ENCODE assay signal across 13 cellular contexts in genomic region chr20:50745634-50746137, GRCh38. TPM values are rescaled to one million over a fixed set of nuclear protein-coding genes. Genes with fewer than 3 reads are reported as not detected.
DNase-seq lines count a peak whose midpoint lies in the region; ATAC-seq and TF ChIP-seq lines count a peak whose summit lies in the region.
"Had no signal": no experiment of that assay in that cellular context is flagged by ENCODE, and none has a peak within 500 bp of the region (broad histone marks: within the 10 kb centered on the region; RNA-seq: fewer than 3 reads in every experiment).

No MANE protein-coding gene starts in this region.

- in situ Hi-C loops in KBM-7 (cut with MboI; ENCODE audit: low pct_unique_long_range_greater_than_20kb, low sequenced_read_pairs), result no loop called here

- peaks cover 87% of the 10 kb centered on the region for H3K79me2 ChIP-seq in neural progenitor cell (ENCODE audit: low read depth)

- CTCF ChIA-PET in CD4-positive, alpha-beta memory T cell (lab: Charles Lee; ENCODE audit: partially characterized antibody), result interaction anchor here (0.6 to 1.3 kb wide), 2 partner anchors 8 to 1543 kb away, joined by 3 read pairs; no protein-coding TSS in a partner anchor
- CTCF ChIA-PET in naive thymus-derived CD4-positive, alpha-beta T cell (lab: Charles Lee), result interaction anchor here (0.6 kb wide), 1 partner anchor 52 kb away, joined by 3 read pairs; no protein-coding TSS in a partner anchor

- H3K4me3 ChIP-seq in CD4-positive, alpha-beta memory T cell (ENCODE audit: low read length in 2 of 2), result no peak overlapping the region
- H3K4me3 ChIP-seq in HUES48 (ENCODE audit: low read depth, low read length) (no peak overlapping the region), neural progenitor cell (no peak overlapping the region)
- no peak overlapping the region for H3K4me3 ChIP-seq in naive thymus-derived CD4-positive, alpha-beta T cell (ENCODE audit: low read length)
- H3K4me3 ChIP-seq: prostate gland had no signal

- H3K27me3 ChIP-seq in CD4-positive, alpha-beta memory T cell (ENCODE audit: insufficient read depth, low read length), result no peaks in the 10 kb centered on the region
- H3K27me3 ChIP-seq in HUES48 (ENCODE audit: control insufficient read depth, insufficient read depth, low read length) (no peaks in the 10 kb centered on the region), neural progenitor cell (no peaks in the 10 kb centered on the region)
- no peaks in the 10 kb centered on the region for H3K27me3 ChIP-seq in naive thymus-derived CD4-positive, alpha-beta T cell (ENCODE audit: control insufficient read depth in 2 of 2, insufficient read depth in 2 of 2, low read length in 2 of 2)

- no peak overlapping the region for H3K27ac ChIP-seq in CD4-positive, alpha-beta memory T cell (ENCODE audit: low read depth, low read length)
- peak overlapping the region; percentile 8 for H3K27ac ChIP-seq in HUES48 (ENCODE audit: low read depth, low read length)
- H3K27ac ChIP-seq in naive thymus-derived CD4-positive, alpha-beta T cell (ENCODE audit: low read depth, low read length), result no peak overlapping the region
- no peak overlapping the region for H3K27ac ChIP-seq in neural progenitor cell

- H3K36me3 ChIP-seq in CD4-positive, alpha-beta memory T cell (ENCODE audit: insufficient read depth, low read length), result no peaks in the 10 kb centered on the region
- peaks cover 28% of the 10 kb centered on the region for H3K36me3 ChIP-seq in HUES48 (ENCODE audit: control insufficient read depth, insufficient read depth, low read length)
- peaks cover 0 to 20% (median 0%) of the 10 kb centered on the region in 3 experiments for H3K36me3 ChIP-seq in naive thymus-derived CD4-positive, alpha-beta T cell (ENCODE audit: control insufficient read depth in 2 of 3, insufficient read depth in 3 of 3, low read length in 3 of 3)
- peaks cover 14% of the 10 kb centered on the region for H3K36me3 ChIP-seq in neural progenitor cell
- H3K36me3 ChIP-seq: prostate gland had no signal

- H3K9me3 ChIP-seq in CD4-positive, alpha-beta memory T cell (ENCODE audit: control insufficient read depth in 1 of 2, low read length in 2 of 2), result no peaks in the 10 kb centered on the region
- no peaks in the 10 kb centered on the region for H3K9me3 ChIP-seq in HUES48 (ENCODE audit: control insufficient read depth, insufficient read depth, low read length)
- no peaks in the 10 kb centered on the region for H3K9me3 ChIP-seq in naive thymus-derived CD4-positive, alpha-beta T cell (ENCODE audit: control insufficient read depth in 2 of 3, low read length in 3 of 3)
- no peaks in the 10 kb centered on the region for H3K9me3 ChIP-seq in neural progenitor cell (ENCODE audit: low read depth)
- H3K9me3 ChIP-seq: prostate gland had no signal

- H3K9ac ChIP-seq in HUES48 (ENCODE audit: low read depth, low read length) (no peak overlapping the region), neural progenitor cell (no peak overlapping the region)

- H4K20me1 ChIP-seq in neural progenitor cell (ENCODE audit: low read depth), result peaks cover 48% of the 10 kb centered on the region

- H3K36me3 Mint-ChIP-seq in CD4-positive, alpha-beta memory T cell, result peaks cover 4 to 35% of the 10 kb centered on the region in 2 donors
- H3K36me3 Mint-ChIP-seq in brain (peaks cover 11% of the 10 kb centered on the region), neural progenitor cell (peaks cover 9% of the 10 kb centered on the region)
- peaks cover 0 to 28% (median 4%) of the 10 kb centered on the region in 5 donors for H3K36me3 Mint-ChIP-seq in naive thymus-derived CD4-positive, alpha-beta T cell

- no peak overlapping the region for H3K4me2 ChIP-seq in neural progenitor cell

- H3K27ac Mint-ChIP-seq in CD4-positive, alpha-beta memory T cell, result peak overlapping the region in 4 of 7 donors; percentile 3 to 57 (median 23)
- peak overlapping the region; percentile 0 to 82 (median 22) for H3K27ac Mint-ChIP-seq in brain
- peak overlapping the region in 7 of 9 donors; percentile 0 to 80 (median 50) for H3K27ac Mint-ChIP-seq in naive thymus-derived CD4-positive, alpha-beta T cell
- no peak overlapping the region for H3K27ac Mint-ChIP-seq in neural progenitor cell

- H3K9me3 Mint-ChIP-seq in CD4-positive, alpha-beta memory T cell, result no peaks in the 10 kb centered on the region
- no peaks in the 10 kb centered on the region for H3K9me3 Mint-ChIP-seq in brain
- no peaks in the 10 kb centered on the region for H3K9me3 Mint-ChIP-seq in naive thymus-derived CD4-positive, alpha-beta T cell
- H3K9me3 Mint-ChIP-seq in neural progenitor cell, result no peaks in the 10 kb centered on the region
- H3K9me3 Mint-ChIP-seq: CD4-positive, CD25-positive, alpha-beta regulatory T cell had no signal

- POLR2A ChIA-PET in CD4-positive, alpha-beta memory T cell (lab: Charles Lee; ENCODE audit: partially characterized antibody), result no interaction called here
- POLR2A ChIA-PET in naive thymus-derived CD4-positive, alpha-beta T cell (lab: Charles Lee), result no interaction called here

- peaks cover 11% of the 10 kb centered on the region for H3K4me1 ChIP-seq in CD4-positive, alpha-beta memory T cell (ENCODE audit: insufficient read depth, low read length)
- H3K4me1 ChIP-seq in HUES48 (ENCODE audit: control insufficient read depth, insufficient read depth, low read length), result peaks cover 19% of the 10 kb centered on the region
- H3K4me1 ChIP-seq in naive thymus-derived CD4-positive, alpha-beta T cell (ENCODE audit: control insufficient read depth in 2 of 2, insufficient read depth in 2 of 2, low read length in 2 of 2), result no peaks in the 10 kb centered on the region
- H3K4me1 ChIP-seq in neural progenitor cell, result peaks cover 33% of the 10 kb centered on the region

- ATAC-seq in naive thymus-derived CD4-positive, alpha-beta T cell, result no peak
- ATAC-seq in GM18907 (IDR thresholded peaks at IDR 0.05; ENCODE audit: unreplicated experiment), result no peak

- no peak overlapping the region for H3K4me3 Mint-ChIP-seq in CD4-positive, alpha-beta memory T cell
- no peak overlapping the region for H3K4me3 Mint-ChIP-seq in brain
- H3K4me3 Mint-ChIP-seq in naive thymus-derived CD4-positive, alpha-beta T cell, result no peak overlapping the region
- H3K4me3 Mint-ChIP-seq in neural progenitor cell, result no peak overlapping the region
- H3K4me3 Mint-ChIP-seq: CD4-positive, CD25-positive, alpha-beta regulatory T cell had no signal

- H3K27me3 Mint-ChIP-seq in CD4-positive, alpha-beta memory T cell, result no peaks in the 10 kb centered on the region
- H3K27me3 Mint-ChIP-seq in brain, result no peaks in the 10 kb centered on the region
- H3K27me3 Mint-ChIP-seq in naive thymus-derived CD4-positive, alpha-beta T cell, result no peaks in the 10 kb centered on the region
- H3K27me3 Mint-ChIP-seq in neural progenitor cell (ENCODE audit: insufficient read depth, low read depth), result no peaks in the 10 kb centered on the region
- H3K27me3 Mint-ChIP-seq: CD4-positive, CD25-positive, alpha-beta regulatory T cell had no signal

- intact Hi-C loops in CD4-positive, alpha-beta memory T cell (cut with micrococcal nuclease), result no loop called here
- intact Hi-C loops in naive thymus-derived CD4-positive, alpha-beta T cell (cut with micrococcal nuclease), result loop anchor here (2.0 to 5.0 kb wide), 3 partner anchors 13 to 558 kb away; no protein-coding TSS in a partner anchor

- TF ChIP-seq CTCF in brain (conservative IDR thresholded peaks at IDR 0.05), result no peak
- no peak for TF ChIP-seq CTCF in neural progenitor cell (IDR thresholded peaks at IDR 0.05)

- peaks cover 55% of the 10 kb centered on the region for H3F3A ChIP-seq in neural progenitor cell (ENCODE audit: low read depth)

- H2AFZ ChIP-seq in neural progenitor cell (replicated peaks), result no peak overlapping the region

- DNase-seq in CD4-positive, alpha-beta memory T cell, result no peak
- no peak for DNase-seq in naive thymus-derived CD4-positive, alpha-beta T cell
- DNase-seq in H4 (ENCODE audit: low spot score) (no peak), KBM-7 (no peak), neural progenitor cell (ENCODE audit: low spot score) (no peak)
- DNase-seq: activated T-cell treated with anti-CD3 and anti-CD28 coated beads for 4 hours; CD4-positive, CD25-positive, alpha-beta regulatory T cell; NCI-H510A treated with DMSO at 0.1 percent for 48 hours; stimulated activated CD4-positive, alpha-beta T cell treated with anti-CD3 and anti-CD28 coated beads, Interleukin-4, amount 100 ng/mL, for 1 hour had no signal

- H3K4me1 Mint-ChIP-seq in CD4-positive, alpha-beta memory T cell, result peaks cover 5 to 19% (median 17%) of the 10 kb centered on the region in 4 donors
- H3K4me1 Mint-ChIP-seq in brain (peaks cover 47% of the 10 kb centered on the region), neural progenitor cell (peaks cover 29% of the 10 kb centered on the region)
- peaks cover 11 to 29% (median 24%) of the 10 kb centered on the region in 7 donors for H3K4me1 Mint-ChIP-seq in naive thymus-derived CD4-positive, alpha-beta T cell

RNA-seq across cellular contexts. Expression of gene PARD6B, which starts 14.3 kb away (rescaled TPM):
- 10 to 100 TPM; 10.9 to 12.7 TPM for total RNA-seq in CD4-positive, alpha-beta memory T cell
- polyA plus RNA-seq in CD4-positive, alpha-beta memory T cell, result under 1 TPM; 0.71 to 0.93 TPM
- polyA plus RNA-seq in brain (ENCODE audit: insufficient read depth, low read depth, low replicate concordance), result 0.51 TPM
- total RNA-seq in naive thymus-derived CD4-positive, alpha-beta T cell, result 10 to 100 TPM in 2 of 5 experiments, 1 to 10 TPM in 3; 5.2 to 10.8 (median 7.7) TPM
- 1 to 10 TPM in 1 of 2 donors, under 1 TPM in 1; 0.60 to 1.9 TPM for polyA plus RNA-seq in naive thymus-derived CD4-positive, alpha-beta T cell
- total RNA-seq in H4 (2014; rRNA removed; shearing (Covaris generic)), result 1.6 and 3.3 TPM in 2 replicates
- 31.0 and 45.7 TPM in 2 replicates for total RNA-seq in neural progenitor cell (ENCODE audit: low replicate concordance)

RNA-seq across cellular contexts. Expression of gene BCAS4, which starts 49.2 kb away (rescaled TPM):
- total RNA-seq in CD4-positive, alpha-beta memory T cell, result 10 to 100 TPM; 17.6 to 17.8 TPM
- polyA plus RNA-seq in CD4-positive, alpha-beta memory T cell, result 10 to 100 TPM; 10.8 to 14.6 TPM
- polyA plus RNA-seq in brain (ENCODE audit: insufficient read depth, low read depth, low replicate concordance), result 9.0 TPM
- total RNA-seq in naive thymus-derived CD4-positive, alpha-beta T cell, result 10 to 100 TPM in 4 of 5 experiments, 1 to 10 TPM in 1; 5.5 to 54.0 (median 45.0) TPM
- 10 to 100 TPM; 23.3 to 24.1 TPM for polyA plus RNA-seq in naive thymus-derived CD4-positive, alpha-beta T cell
- total RNA-seq in H4 (2014; rRNA removed; shearing (Covaris generic)), result 7.5 and 11.1 TPM in 2 replicates
- 15.3 and 24.1 TPM in 2 replicates for total RNA-seq in neural progenitor cell (ENCODE audit: low replicate concordance)

RNA-seq across cellular contexts. Expression of gene RIPOR3, which starts 54.3 kb away (rescaled TPM):
- total RNA-seq in CD4-positive, alpha-beta memory T cell, result not detected
- polyA plus RNA-seq in CD4-positive, alpha-beta memory T cell, result 1 to 10 TPM in 1 of 2 donors, under 1 TPM in 1; 0.49 to 1.3 TPM
- 0.29 TPM for polyA plus RNA-seq in brain (ENCODE audit: insufficient read depth, low read depth, low replicate concordance)
- total RNA-seq in naive thymus-derived CD4-positive, alpha-beta T cell, result under 1 TPM in 2 of 5 experiments, not detected in 3; 0.27 to 0.32 TPM
- 1 to 10 TPM; 1.3 to 1.7 TPM for polyA plus RNA-seq in naive thymus-derived CD4-positive, alpha-beta T cell
- total RNA-seq in H4 (2014; rRNA removed; shearing (Covaris generic)), result 0.14 and 0.58 TPM in 2 replicates
- total RNA-seq in neural progenitor cell (ENCODE audit: low replicate concordance), result 1.2 and 3.7 TPM in 2 replicates
